1 cellular context compared by ENCODE assay signal in genomic region chrX:70769659-70770232, GRCh38.
A peak's percentile ranks its signal among the peaks of the same experiment; 100 is the strongest.
TF ChIP-seq lines count a peak whose summit lies in the region.

No MANE protein-coding gene starts in this region.

TF ChIP-seq in IMR-90, 13 proteins besides CTCF, POLR2A, EP300 and RAD21:
- TF ChIP-seq MXI1 (IDR thresholded peaks at IDR 0.05; ENCODE audit: borderline replicate concordance, low read depth, low read length): no peak
- TF ChIP-seq NFE2L2 (IDR thresholded peaks at IDR 0.05; ENCODE audit: low read depth, low read length): no peak
- peak; percentile 34; the same call in 1 of the 2 replicates for TF ChIP-seq SMC3 (IDR thresholded peaks at IDR 0.05; ENCODE audit: low read depth, low read length)
- no peak for TF ChIP-seq RFX5 (IDR thresholded peaks at IDR 0.05; ENCODE audit: low read depth, low read length)
- TF ChIP-seq FOS (IDR thresholded peaks at IDR 0.05; ENCODE audit: low read depth, low read length): no peak
TF ChIP-seq in IMR-90: peak in this region for 1.
